In the genomic region with DNA sequence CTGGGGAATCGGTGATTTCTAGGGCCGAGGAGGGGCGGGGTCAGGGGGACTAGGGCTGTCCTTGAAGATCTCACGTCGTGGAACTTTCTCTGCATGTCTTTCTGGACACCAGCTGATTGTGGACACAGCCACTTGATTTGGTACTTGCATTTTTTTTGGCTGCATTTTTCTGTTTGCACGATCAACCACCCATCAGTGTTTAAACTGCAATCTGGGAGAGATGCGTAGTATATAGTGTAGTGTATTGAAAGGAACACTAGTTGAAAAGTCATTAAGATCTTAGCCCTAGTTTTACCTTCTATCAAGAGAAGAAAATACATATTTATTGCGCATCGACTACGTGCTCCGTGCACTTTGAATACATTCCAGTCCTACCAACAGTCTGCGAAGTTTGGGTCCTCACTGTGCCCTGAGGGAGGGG, we compare ENCODE assay signal across 2 cellular contexts.
TF ChIP-seq lines count a peak whose summit lies in the region.

No MANE protein-coding gene starts in this region.

TF ChIP-seq in HEK293, 187 proteins besides CTCF, POLR2A, EP300 and RAD21 (continued from another document):
- TF ChIP-seq, protein P1, sequence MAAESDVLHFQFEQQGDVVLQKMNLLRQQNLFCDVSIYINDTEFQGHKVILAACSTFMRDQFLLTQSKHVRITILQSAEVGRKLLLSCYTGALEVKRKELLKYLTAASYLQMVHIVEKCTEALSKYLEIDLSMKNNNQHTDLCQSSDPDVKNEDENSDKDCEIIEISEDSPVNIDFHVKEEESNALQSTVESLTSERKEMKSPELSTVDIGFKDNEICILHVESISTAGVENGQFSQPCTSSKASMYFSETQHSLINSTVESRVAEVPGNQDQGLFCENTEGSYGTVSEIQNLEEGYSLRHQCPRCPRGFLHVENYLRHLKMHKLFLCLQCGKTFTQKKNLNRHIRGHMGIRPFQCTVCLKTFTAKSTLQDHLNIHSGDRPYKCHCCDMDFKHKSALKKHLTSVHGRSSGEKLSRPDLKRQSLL (tag by site-specific recombination; IDR thresholded peaks at IDR 0.05): no peak
- no peak for TF ChIP-seq ZNF585B (tag by site-specific recombination; IDR thresholded peaks at IDR 0.05)
- TF ChIP-seq ZBTB20 (tag by site-specific recombination; IDR thresholded peaks at IDR 0.05): no peak
- TF ChIP-seq KLF7 (tag by site-specific recombination; IDR thresholded peaks at IDR 0.05; ENCODE audit: borderline replicate concordance): no peak
- TF ChIP-seq ZBTB17 (tag by site-specific recombination; IDR thresholded peaks at IDR 0.05): peak; percentile 39; the same call in 1 of the 2 replicates
- no peak for TF ChIP-seq ZNF473 (tag by site-specific recombination; IDR thresholded peaks at IDR 0.05)
- TF ChIP-seq HOXC10 (CRISPR knock-in tag; IDR thresholded peaks at IDR 0.05): 0 out of 2 replicates have a peak, but pooled peaks have one; percentile 2
- peak; percentile 65 for TF ChIP-seq ZNF366 (tag by site-specific recombination; conservative IDR thresholded peaks at IDR 0.05)
- peak; percentile 25; the same call in 1 of the 2 replicates for TF ChIP-seq PRDM1 (tag by site-specific recombination; IDR thresholded peaks at IDR 0.05)
- TF ChIP-seq, protein P2, sequence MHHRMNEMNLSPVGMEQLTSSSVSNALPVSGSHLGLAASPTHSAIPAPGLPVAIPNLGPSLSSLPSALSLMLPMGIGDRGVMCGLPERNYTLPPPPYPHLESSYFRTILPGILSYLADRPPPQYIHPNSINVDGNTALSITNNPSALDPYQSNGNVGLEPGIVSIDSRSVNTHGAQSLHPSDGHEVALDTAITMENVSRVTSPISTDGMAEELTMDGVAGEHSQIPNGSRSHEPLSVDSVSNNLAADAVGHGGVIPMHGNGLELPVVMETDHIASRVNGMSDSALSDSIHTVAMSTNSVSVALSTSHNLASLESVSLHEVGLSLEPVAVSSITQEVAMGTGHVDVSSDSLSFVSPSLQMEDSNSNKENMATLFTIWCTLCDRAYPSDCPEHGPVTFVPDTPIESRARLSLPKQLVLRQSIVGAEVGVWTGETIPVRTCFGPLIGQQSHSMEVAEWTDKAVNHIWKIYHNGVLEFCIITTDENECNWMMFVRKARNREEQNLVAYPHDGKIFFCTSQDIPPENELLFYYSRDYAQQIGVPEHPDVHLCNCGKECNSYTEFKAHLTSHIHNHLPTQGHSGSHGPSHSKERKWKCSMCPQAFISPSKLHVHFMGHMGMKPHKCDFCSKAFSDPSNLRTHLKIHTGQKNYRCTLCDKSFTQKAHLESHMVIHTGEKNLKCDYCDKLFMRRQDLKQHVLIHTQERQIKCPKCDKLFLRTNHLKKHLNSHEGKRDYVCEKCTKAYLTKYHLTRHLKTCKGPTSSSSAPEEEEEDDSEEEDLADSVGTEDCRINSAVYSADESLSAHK (tag by site-specific recombination; IDR thresholded peaks at IDR 0.05): no peak
- TF ChIP-seq ZNF335 (tag by site-specific recombination; conservative IDR thresholded peaks at IDR 0.05): peak; percentile 96
- TF ChIP-seq ZSCAN16 (tag by site-specific recombination; IDR thresholded peaks at IDR 0.05): no peak
- no peak for TF ChIP-seq SP2 (tag by site-specific recombination; IDR thresholded peaks at IDR 0.05)
- TF ChIP-seq ZNF341 (tag by site-specific recombination; IDR thresholded peaks at IDR 0.05; ENCODE audit: low read depth): 0 out of 2 replicates have a peak, but pooled peaks have one; percentile 14
- TF ChIP-seq ZNF701 (tag by site-specific recombination; IDR thresholded peaks at IDR 0.05): no peak
- no peak for TF ChIP-seq ZNF23 (tag by site-specific recombination; IDR thresholded peaks at IDR 0.05; ENCODE audit: borderline replicate concordance)
- TF ChIP-seq BCL11B (tag by site-specific recombination; IDR thresholded peaks at IDR 0.05; ENCODE audit: low read depth): no peak
- TF ChIP-seq, protein P3, sequence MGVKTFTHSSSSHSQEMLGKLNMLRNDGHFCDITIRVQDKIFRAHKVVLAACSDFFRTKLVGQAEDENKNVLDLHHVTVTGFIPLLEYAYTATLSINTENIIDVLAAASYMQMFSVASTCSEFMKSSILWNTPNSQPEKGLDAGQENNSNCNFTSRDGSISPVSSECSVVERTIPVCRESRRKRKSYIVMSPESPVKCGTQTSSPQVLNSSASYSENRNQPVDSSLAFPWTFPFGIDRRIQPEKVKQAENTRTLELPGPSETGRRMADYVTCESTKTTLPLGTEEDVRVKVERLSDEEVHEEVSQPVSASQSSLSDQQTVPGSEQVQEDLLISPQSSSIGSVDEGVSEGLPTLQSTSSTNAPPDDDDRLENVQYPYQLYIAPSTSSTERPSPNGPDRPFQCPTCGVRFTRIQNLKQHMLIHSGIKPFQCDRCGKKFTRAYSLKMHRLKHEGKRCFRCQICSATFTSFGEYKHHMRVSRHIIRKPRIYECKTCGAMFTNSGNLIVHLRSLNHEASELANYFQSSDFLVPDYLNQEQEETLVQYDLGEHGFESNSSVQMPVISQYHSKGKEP (tag by site-specific recombination; IDR thresholded peaks at IDR 0.05): peak; percentile 15; the same call in 1 of the 2 replicates

TF ChIP-seq in WTC11, 78 proteins besides CTCF, POLR2A, EP300 and RAD21 (continued from another document):
- TF ChIP-seq, protein P4, sequence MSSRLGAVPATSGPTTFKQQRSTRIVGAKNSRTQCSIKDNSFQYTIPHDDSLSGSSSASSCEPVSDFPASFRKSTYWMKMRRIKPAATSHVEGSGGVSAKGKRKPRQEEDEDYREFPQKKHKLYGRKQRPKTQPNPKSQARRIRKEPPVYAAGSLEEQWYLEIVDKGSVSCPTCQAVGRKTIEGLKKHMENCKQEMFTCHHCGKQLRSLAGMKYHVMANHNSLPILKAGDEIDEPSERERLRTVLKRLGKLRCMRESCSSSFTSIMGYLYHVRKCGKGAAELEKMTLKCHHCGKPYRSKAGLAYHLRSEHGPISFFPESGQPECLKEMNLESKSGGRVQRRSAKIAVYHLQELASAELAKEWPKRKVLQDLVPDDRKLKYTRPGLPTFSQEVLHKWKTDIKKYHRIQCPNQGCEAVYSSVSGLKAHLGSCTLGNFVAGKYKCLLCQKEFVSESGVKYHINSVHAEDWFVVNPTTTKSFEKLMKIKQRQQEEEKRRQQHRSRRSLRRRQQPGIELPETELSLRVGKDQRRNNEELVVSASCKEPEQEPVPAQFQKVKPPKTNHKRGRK (CRISPR knock-in tag; IDR thresholded peaks at IDR 0.05; ENCODE audit: borderline replicate concordance): no peak
TF ChIP-seq in WTC11: peak in this region for 0.
